ENCODE assay signal across 11 cellular contexts in the genomic region with DNA sequence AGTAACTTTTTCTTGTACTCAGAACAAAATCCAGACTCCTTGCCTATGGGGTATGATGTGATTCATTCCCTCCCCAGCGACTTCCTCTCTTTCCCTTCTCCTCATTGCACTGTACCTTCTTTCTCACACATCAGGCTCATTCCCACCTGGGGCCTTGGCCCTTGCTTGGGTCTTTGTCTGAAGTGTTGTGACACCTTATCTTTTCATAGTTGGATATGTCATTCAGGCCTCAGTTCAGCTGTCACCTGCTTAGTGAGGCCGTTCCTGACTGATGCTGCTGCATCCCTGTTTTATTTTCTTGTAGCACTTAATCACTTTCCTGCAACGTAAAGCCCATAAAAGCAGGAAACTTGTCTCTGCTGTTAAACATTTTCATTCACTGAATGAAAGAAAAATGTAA. TPM values are rescaled to one million over a fixed set of nuclear protein-coding genes. Genes with fewer than 3 reads are reported as not detected.
"Had no signal": no experiment of that assay in that cellular context is flagged by ENCODE, and none has a peak within 500 bp of the region (broad histone marks: within the 10 kb centered on the region; RNA-seq: fewer than 3 reads in every experiment).

No MANE protein-coding gene starts in this region.

- DNase-seq: GM23248, GOT3, H7, HFFc6 had no signal

- ATAC-seq: HCT116, HepG2 had no signal

- H3K4me3 ChIP-seq: GM23248, HAP-1 had no signal

- H3K9ac ChIP-seq: GM23248 had no signal

- H3K4me1 Mint-ChIP-seq: IgD-negative memory B cell had no signal

- H3K27me3 Mint-ChIP-seq: IgD-negative memory B cell had no signal

- H3K4me3 Mint-ChIP-seq: HFFc6, IgD-negative memory B cell had no signal

- H3K9me3 ChIP-seq: HAP-1 had no signal

- H2AFZ ChIP-seq: GM23248 had no signal

- H3K27ac ChIP-seq: GM23248, HL-60 had no signal

- H3K27ac Mint-ChIP-seq: HFFc6 had no signal

- H3K9me3 Mint-ChIP-seq: HFFc6, IgD-negative memory B cell had no signal

- H3K36me3 ChIP-seq: HAP-1 had no signal

RNA-seq across cellular contexts. Expression of a gene that starts 44.9 kb away (rescaled TPM):
- total RNA-seq: GM23248, H4, H7, HepG2, HFFc6, HT1080 had no signal
- polyA plus RNA-seq: GM23248, HepG2, IgD-negative memory B cell had no signal
